Comparison of ENCODE assay signal across 9 cellular contexts in the genomic region with DNA sequence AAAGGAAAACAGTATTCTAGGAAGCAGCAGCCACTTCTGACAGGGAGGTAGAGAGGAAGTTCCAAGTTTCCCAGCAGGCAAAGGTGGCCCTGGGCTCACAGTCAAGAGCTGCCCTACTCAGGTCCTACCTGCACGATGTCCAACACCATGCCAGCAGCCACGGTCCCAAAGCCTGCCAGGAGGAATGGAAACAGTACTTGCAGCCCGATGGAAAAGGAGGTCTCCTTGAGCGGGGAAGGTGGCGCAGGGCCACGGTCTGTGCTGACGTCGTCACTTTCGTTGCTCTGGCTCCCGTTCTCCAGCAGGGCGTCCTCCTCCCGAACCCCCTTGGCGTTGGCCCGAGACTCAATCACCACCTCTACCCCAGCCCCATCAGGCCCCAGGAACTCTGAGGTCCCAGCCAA. TPM values are rescaled to one million over a fixed set of nuclear protein-coding genes. Genes with fewer than 3 reads are reported as not detected.
A peak's percentile ranks its signal among the peaks of the same experiment; 100 is the strongest.
DNase-seq lines count a peak whose midpoint lies in the region; ATAC-seq lines count a peak whose summit lies in the region.
"Had no signal": no experiment of that assay in that cellular context is flagged by ENCODE, and none has a peak within 500 bp of the region (broad histone marks: within the 10 kb centered on the region; RNA-seq: fewer than 3 reads in every experiment).

No MANE protein-coding gene starts in this region.

- no peak for ATAC-seq in activated T-helper 17 cell treated with anti-CD3 and anti-CD28 coated beads, Interleukin-2, amount 50 U/mL, for 72 hours (replicated peaks)
- no peak for ATAC-seq in left cardiac atrium
- ATAC-seq in stimulated activated memory B cell treated with anti-CD40 and anti-IgM and Interleukin-4, amounts not matched to agents 10 μg/mL and 1 μg/mL and 100 μg/mL, for 72 hours = no peak

- intact Hi-C loops in left cardiac atrium (cut with DNase I) = loop anchor here in 1 of 2 donors (5.0 kb wide), 1 partner anchor 102 kb away; no protein-coding TSS in a partner anchor

- H3K27ac Mint-ChIP-seq in activated T-helper 17 cell treated with anti-CD3 and anti-CD28 coated beads, Interleukin-2, amount 50 U/mL, for 72 hours = no peak overlapping the region
- no peak overlapping the region for H3K27ac Mint-ChIP-seq in stimulated activated memory B cell treated with anti-CD40 and anti-IgM and Interleukin-4, amounts not matched to agents 10 μg/mL and 1 μg/mL and 100 μg/mL, for 72 hours
- H3K27ac Mint-ChIP-seq: activated T-helper 1 cell treated with anti-CD3 and anti-CD28 coated beads, Interleukin-12 subunit alpha, Interleukin-12 subunit beta, Interleukin-2, Interleukin-4 antibody, amounts not matched to agents 30 ng/mL and 10 ng/mL and 1 ng/mL, durations not matched to agents 14 hours and 24 hours and 36 hours had no signal

- DNase-seq in left cardiac atrium = peak; percentile 49
- DNase-seq in KG1 (lab: John Stamatoyannopoulos, UW) = no peak
- no peak for DNase-seq in NCI-H1694 (lab: John Stamatoyannopoulos, UW)
- DNase-seq: activated CD4-positive, alpha-beta T cell treated with anti-CD3 and anti-CD28 coated beads, Interleukin-2, amount 50 U/mL, for 48 hours; spleen had no signal

- no peaks in the 10 kb centered on the region for H3K27me3 Mint-ChIP-seq in activated T-helper 17 cell treated with anti-CD3 and anti-CD28 coated beads, Interleukin-2, amount 50 U/mL, for 72 hours
- H3K27me3 Mint-ChIP-seq in stimulated activated memory B cell treated with anti-CD40 and anti-IgM and Interleukin-4, amounts not matched to agents 10 μg/mL and 1 μg/mL and 100 μg/mL, for 72 hours = no peaks in the 10 kb centered on the region

- no peaks in the 10 kb centered on the region for H3K9me3 Mint-ChIP-seq in activated T-helper 17 cell treated with anti-CD3 and anti-CD28 coated beads, Interleukin-2, amount 50 U/mL, for 72 hours
- H3K9me3 Mint-ChIP-seq in stimulated activated memory B cell treated with anti-CD40 and anti-IgM and Interleukin-4, amounts not matched to agents 10 μg/mL and 1 μg/mL and 100 μg/mL, for 72 hours = no peaks in the 10 kb centered on the region
- H3K9me3 Mint-ChIP-seq: activated T-helper 1 cell treated with anti-CD3 and anti-CD28 coated beads, Interleukin-12 subunit alpha, Interleukin-12 subunit beta, Interleukin-2, Interleukin-4 antibody, amounts not matched to agents 30 ng/mL and 10 ng/mL and 1 ng/mL, durations not matched to agents 14 hours and 24 hours and 36 hours had no signal

- H3K36me3 Mint-ChIP-seq in activated T-helper 17 cell treated with anti-CD3 and anti-CD28 coated beads, Interleukin-2, amount 50 U/mL, for 72 hours (ENCODE audit: low read depth) = peaks cover 59% of the 10 kb centered on the region
- H3K36me3 Mint-ChIP-seq in stimulated activated memory B cell treated with anti-CD40 and anti-IgM and Interleukin-4, amounts not matched to agents 10 μg/mL and 1 μg/mL and 100 μg/mL, for 72 hours = peaks cover 57% of the 10 kb centered on the region

- H3K4me1 Mint-ChIP-seq in activated T-helper 17 cell treated with anti-CD3 and anti-CD28 coated beads, Interleukin-2, amount 50 U/mL, for 72 hours = peaks cover 71% of the 10 kb centered on the region
- peaks cover 89% of the 10 kb centered on the region for H3K4me1 Mint-ChIP-seq in stimulated activated memory B cell treated with anti-CD40 and anti-IgM and Interleukin-4, amounts not matched to agents 10 μg/mL and 1 μg/mL and 100 μg/mL, for 72 hours

- peak overlapping the region; percentile 98 for H3K4me3 Mint-ChIP-seq in activated T-helper 17 cell treated with anti-CD3 and anti-CD28 coated beads, Interleukin-2, amount 50 U/mL, for 72 hours
- H3K4me3 Mint-ChIP-seq in stimulated activated memory B cell treated with anti-CD40 and anti-IgM and Interleukin-4, amounts not matched to agents 10 μg/mL and 1 μg/mL and 100 μg/mL, for 72 hours = peak overlapping the region; percentile 23
- H3K4me3 Mint-ChIP-seq: activated T-helper 1 cell treated with anti-CD3 and anti-CD28 coated beads, Interleukin-12 subunit alpha, Interleukin-12 subunit beta, Interleukin-2, Interleukin-4 antibody, amounts not matched to agents 30 ng/mL and 10 ng/mL and 1 ng/mL, durations not matched to agents 14 hours and 24 hours and 36 hours had no signal

RNA-seq across cellular contexts. Expression of a gene that starts 3.1 kb away (rescaled TPM):
- total RNA-seq in activated T-helper 17 cell treated with anti-CD3 and anti-CD28 coated beads, Interleukin-2, amount 50 U/mL, for 72 hours = 10 to 100 TPM; 27.7 to 56.8 TPM
- 100 to 1,000 TPM; 162 to 206 TPM for total RNA-seq in left cardiac atrium

RNA-seq across cellular contexts. Expression of a gene that starts 34.7 kb away (rescaled TPM):
- 10 to 100 TPM; 31.9 to 40.4 TPM for total RNA-seq in activated T-helper 17 cell treated with anti-CD3 and anti-CD28 coated beads, Interleukin-2, amount 50 U/mL, for 72 hours
- total RNA-seq in left cardiac atrium = 10 to 100 TPM; 13.1 to 18.7 TPM

RNA-seq across cellular contexts. Expression of a gene that starts 40.0 kb away (rescaled TPM):
- total RNA-seq in activated T-helper 17 cell treated with anti-CD3 and anti-CD28 coated beads, Interleukin-2, amount 50 U/mL, for 72 hours = under 1 TPM; 0.32 TPM
- total RNA-seq in left cardiac atrium = under 1 TPM; 0.31 to 0.91 TPM
- total RNA-seq: glomerular endothelial cell had no signal

RNA-seq across cellular contexts. Expression of a gene that starts 60.0 kb away (rescaled TPM):
- 100 to 1,000 TPM; 102 to 110 TPM for total RNA-seq in activated T-helper 17 cell treated with anti-CD3 and anti-CD28 coated beads, Interleukin-2, amount 50 U/mL, for 72 hours
- total RNA-seq in left cardiac atrium = 100 to 1,000 TPM; 162 to 221 TPM
